9 cellular contexts compared by ENCODE assay signal in genomic region chr5:147509041-147509709, GRCh38. TPM values are rescaled to one million over a fixed set of nuclear protein-coding genes. Genes with fewer than 3 reads are reported as not detected.
DNase-seq lines count a peak whose midpoint lies in the region; ATAC-seq, FAIRE-seq and TF ChIP-seq lines count a peak whose summit lies in the region.
"Had no signal": no experiment of that assay in that cellular context is flagged by ENCODE, and none has a peak within 500 bp of the region (broad histone marks: within the 10 kb centered on the region; RNA-seq: fewer than 3 reads in every experiment).

No MANE protein-coding gene starts in this region.

- BruUV-seq in mammary epithelial cell (replicated peaks; lab: Mats Ljungman, UMichigan) = no TSS peak

- TF ChIP-seq POLR2A in right lobe of liver (IDR thresholded peaks at IDR 0.05) = no peak

- CTCF ChIA-PET in mammary epithelial cell (lab: Charles Lee; ENCODE audit: low non-redundant PET) = no interaction called here
- CTCF ChIA-PET in CD4-positive, alpha-beta memory T cell (lab: Charles Lee; ENCODE audit: partially characterized antibody) = no interaction called here

- H3K9me3 ChIP-seq in mammary epithelial cell (replicated peaks; ENCODE audit: insufficient read depth, low read length) (no peaks in the 10 kb centered on the region), right lobe of liver (no peaks in the 10 kb centered on the region)
- no peaks in the 10 kb centered on the region for H3K9me3 ChIP-seq in CD4-positive, alpha-beta memory T cell (ENCODE audit: control insufficient read depth in 1 of 2, low read length in 2 of 2)

- peak overlapping the region; percentile 16 for H3K27ac Mint-ChIP-seq in activated naive CD8-positive, alpha-beta T cell treated with anti-CD3 and anti-CD28 coated beads, Interleukin-2, amount 10 ng/mL, durations not matched to agents 7 days and 5 days
- H3K27ac Mint-ChIP-seq in activated naive CD8-positive, alpha-beta T cell treated with anti-CD3 and anti-CD28 coated beads for 36 hours = no peak overlapping the region
- H3K27ac Mint-ChIP-seq in CD4-positive, alpha-beta memory T cell = no peak overlapping the region
- H3K27ac Mint-ChIP-seq: T-helper 1 cell treated with Interleukin-12 subunit alpha and Interleukin-12 subunit beta and Interleukin-4 antibody, amounts not matched to agents 30 μg/mL and 1 μg/mL, for 36 hours had no signal

- no peaks in the 10 kb centered on the region for H3K36me3 Mint-ChIP-seq in activated naive CD8-positive, alpha-beta T cell treated with anti-CD3 and anti-CD28 coated beads, Interleukin-2, amount 10 ng/mL, durations not matched to agents 7 days and 5 days
- no peaks in the 10 kb centered on the region for H3K36me3 Mint-ChIP-seq in activated naive CD8-positive, alpha-beta T cell treated with anti-CD3 and anti-CD28 coated beads for 36 hours
- no peaks in the 10 kb centered on the region for H3K36me3 Mint-ChIP-seq in CD4-positive, alpha-beta memory T cell

- H3K4me3 ChIP-seq in mammary epithelial cell (replicated peaks in 1 of 3; ENCODE audit: insufficient read depth in 1 of 3, low read depth in 2 of 3, low read length in 3 of 3) (peak overlapping the region; percentile 57 to 77 (median 70)), right lobe of liver (peak overlapping the region; percentile 38 to 47 (median 39))
- no peak overlapping the region for H3K4me3 ChIP-seq in CD4-positive, alpha-beta memory T cell (ENCODE audit: low read length in 2 of 2)

- intact Hi-C loops in mammary epithelial cell (cut with micrococcal nuclease) = no loop called here
- intact Hi-C loops in right lobe of liver (cut with DNase I) = no loop called here
- intact Hi-C loops in CD4-positive, alpha-beta memory T cell (cut with micrococcal nuclease) = no loop called here

- H3K9ac ChIP-seq in mammary epithelial cell (ENCODE audit: insufficient read depth, low read length) = no peak overlapping the region

- ATAC-seq in activated naive CD8-positive, alpha-beta T cell treated with anti-CD3 and anti-CD28 coated beads, Interleukin-2, amount 10 ng/mL, durations not matched to agents 7 days and 5 days (ENCODE audit: low read depth) = no peak
- peak; percentile 37 to 49 (median 44) for ATAC-seq in right lobe of liver
- no peak for ATAC-seq in HG03139 (IDR thresholded peaks at IDR 0.05; ENCODE audit: unreplicated experiment)

- H3K4me2 ChIP-seq in mammary epithelial cell (ENCODE audit: insufficient read depth, low read depth, low read length) = peak overlapping the region; percentile 100

- H3K9me3 Mint-ChIP-seq in activated naive CD8-positive, alpha-beta T cell treated with anti-CD3 and anti-CD28 coated beads, Interleukin-2, amount 10 ng/mL, durations not matched to agents 7 days and 5 days = no peaks in the 10 kb centered on the region
- no peaks in the 10 kb centered on the region for H3K9me3 Mint-ChIP-seq in activated naive CD8-positive, alpha-beta T cell treated with anti-CD3 and anti-CD28 coated beads for 36 hours
- peaks cover 0 to 10% (median 4%) of the 10 kb centered on the region in 8 donors for H3K9me3 Mint-ChIP-seq in CD4-positive, alpha-beta memory T cell
- H3K9me3 Mint-ChIP-seq: T-helper 1 cell treated with Interleukin-12 subunit alpha and Interleukin-12 subunit beta and Interleukin-4 antibody, amounts not matched to agents 30 μg/mL and 1 μg/mL, for 36 hours had no signal

- H3K4me3 Mint-ChIP-seq in activated naive CD8-positive, alpha-beta T cell treated with anti-CD3 and anti-CD28 coated beads, Interleukin-2, amount 10 ng/mL, durations not matched to agents 7 days and 5 days = no peak overlapping the region
- no peak overlapping the region for H3K4me3 Mint-ChIP-seq in activated naive CD8-positive, alpha-beta T cell treated with anti-CD3 and anti-CD28 coated beads for 36 hours
- no peak overlapping the region for H3K4me3 Mint-ChIP-seq in CD4-positive, alpha-beta memory T cell

- dilution Hi-C loops in mammary epithelial cell (cut with HindIII; ENCODE audit: low sequenced_read_pairs) = no loop called here

- DNase-seq in activated naive CD8-positive, alpha-beta T cell treated with anti-CD3 and anti-CD28 coated beads, Interleukin-2, amount 10 ng/mL, durations not matched to agents 7 days and 5 days = no peak
- DNase-seq in activated naive CD8-positive, alpha-beta T cell treated with anti-CD3 and anti-CD28 coated beads for 36 hours = no peak
- DNase-seq in mammary epithelial cell = peak; percentile 19
- DNase-seq in right lobe of liver = peak; percentile 26 to 52 (median 40)
- peak; percentile 43 for DNase-seq in urothelium cell line (ENCODE audit: low spot score)
- no peak for DNase-seq in activated CD4-positive, alpha-beta T cell treated with anti-CD3 and anti-CD28 coated beads, Interleukin-2, amount 50 U/mL, for 4 hours
- no peak for DNase-seq in CD4-positive, alpha-beta memory T cell

- H4K20me1 ChIP-seq in mammary epithelial cell (ENCODE audit: insufficient read depth, low read length) = no peaks in the 10 kb centered on the region

- H3K27ac ChIP-seq in mammary epithelial cell (ENCODE audit: insufficient read depth, low read depth, low read length) = no peak overlapping the region
- H3K27ac ChIP-seq in right lobe of liver = peak overlapping the region in 1 of 3 donors; percentile 34
- no peak overlapping the region for H3K27ac ChIP-seq in CD4-positive, alpha-beta memory T cell (ENCODE audit: low read depth, low read length)

- peaks cover 17% of the 10 kb centered on the region for H3K4me1 ChIP-seq in mammary epithelial cell (ENCODE audit: insufficient read depth, low read length)
- H3K4me1 ChIP-seq in right lobe of liver = peaks cover 0 to 6% (median 0%) of the 10 kb centered on the region in 4 donors
- no peaks in the 10 kb centered on the region for H3K4me1 ChIP-seq in CD4-positive, alpha-beta memory T cell (ENCODE audit: insufficient read depth, low read length)

- H3K27me3 Mint-ChIP-seq in activated naive CD8-positive, alpha-beta T cell treated with anti-CD3 and anti-CD28 coated beads, Interleukin-2, amount 10 ng/mL, durations not matched to agents 7 days and 5 days = peaks cover 28% of the 10 kb centered on the region
- H3K27me3 Mint-ChIP-seq in activated naive CD8-positive, alpha-beta T cell treated with anti-CD3 and anti-CD28 coated beads for 36 hours = peaks cover 43% of the 10 kb centered on the region
- H3K27me3 Mint-ChIP-seq in CD4-positive, alpha-beta memory T cell = peaks cover 24 to 25% of the 10 kb centered on the region in 2 donors

- POLR2A ChIA-PET in activated naive CD8-positive, alpha-beta T cell treated with anti-CD3 and anti-CD28 coated beads, Interleukin-2, amount 10 ng/mL, durations not matched to agents 7 days and 5 days (lab: Charles Lee) = no interaction called here
- POLR2A ChIA-PET in CD4-positive, alpha-beta memory T cell (lab: Charles Lee; ENCODE audit: partially characterized antibody) = no interaction called here

- peaks cover 2% of the 10 kb centered on the region for H3K4me1 Mint-ChIP-seq in activated naive CD8-positive, alpha-beta T cell treated with anti-CD3 and anti-CD28 coated beads, Interleukin-2, amount 10 ng/mL, durations not matched to agents 7 days and 5 days
- H3K4me1 Mint-ChIP-seq in activated naive CD8-positive, alpha-beta T cell treated with anti-CD3 and anti-CD28 coated beads for 36 hours = peaks cover 3% of the 10 kb centered on the region
- peaks cover 0 to 10% (median 7%) of the 10 kb centered on the region in 4 donors for H3K4me1 Mint-ChIP-seq in CD4-positive, alpha-beta memory T cell

- 2% methylated on average over 21 of the region's 50 CpGs for whole genome bisulfite sequencing in mammary epithelial cell (ENCODE audit: low coverage, missing lambda C conversion rate)
- 2% methylated on average over 27 of the region's 50 CpGs for WGBS in right lobe of liver (ENCODE audit: insufficient coverage, low coverage, low lambda C conversion rate, missing lambda C conversion rate)

- peaks cover 8% of the 10 kb centered on the region for H3K79me2 ChIP-seq in mammary epithelial cell (ENCODE audit: insufficient read depth, low read length)

- H2AFZ ChIP-seq in mammary epithelial cell (ENCODE audit: low read depth, low read length) = peak overlapping the region; percentile 99

- no peaks in the 10 kb centered on the region for H3K27me3 ChIP-seq in mammary epithelial cell (ENCODE audit: insufficient read depth, low read length)
- peaks cover 0 to 8% of the 10 kb centered on the region in 2 donors for H3K27me3 ChIP-seq in right lobe of liver
- no peaks in the 10 kb centered on the region for H3K27me3 ChIP-seq in CD4-positive, alpha-beta memory T cell (ENCODE audit: insufficient read depth, low read length)

- H3K36me3 ChIP-seq in mammary epithelial cell (ENCODE audit: insufficient read depth, low read length) (no peaks in the 10 kb centered on the region), right lobe of liver (no peaks in the 10 kb centered on the region)
- no peaks in the 10 kb centered on the region for H3K36me3 ChIP-seq in CD4-positive, alpha-beta memory T cell (ENCODE audit: insufficient read depth, low read length)

- FAIRE-seq in urothelium cell line (lab: Jason Lieb, UNC) = no peak

- in situ Hi-C loops in mammary epithelial cell (cut with MboI; ENCODE audit: low sequenced_read_pairs in 2 of 2) = no loop called here

- TF ChIP-seq CTCF in mammary epithelial cell (conservative IDR thresholded peaks at IDR 0.05 in 1 of 2, IDR thresholded peaks at IDR 0.05 in 1 of 2; ENCODE audit: extremely low read depth in 1 of 2, insufficient read depth in 1 of 2, low read depth in 1 of 2, low read length in 2 of 2) = no peak
- no peak for TF ChIP-seq CTCF in right lobe of liver (IDR thresholded peaks at IDR 0.05)

RNA-seq across cellular contexts. Expression of gene DPYSL3, which starts 0.7 kb away (rescaled TPM):
- not detected for total RNA-seq in activated naive CD8-positive, alpha-beta T cell treated with anti-CD3 and anti-CD28 coated beads, Interleukin-2, amount 10 ng/mL, durations not matched to agents 7 days and 5 days
- under 1 TPM; 0.28 to 0.41 TPM for total RNA-seq in activated naive CD8-positive, alpha-beta T cell treated with anti-CD3 and anti-CD28 coated beads for 36 hours
- 1 to 10 TPM; 2.8 to 8.8 TPM for total RNA-seq in mammary epithelial cell
- polyA plus RNA-seq in mammary epithelial cell = 13.9 TPM
- polyA minus RNA-seq in mammary epithelial cell = 38.0 TPM
- 1 to 10 TPM; 1.4 to 3.8 (median 2.3) TPM for total RNA-seq in right lobe of liver
- total RNA-seq in CD4-positive, alpha-beta memory T cell = under 1 TPM; 0.06 to 0.25 TPM
- polyA plus RNA-seq in CD4-positive, alpha-beta memory T cell = not detected

Comparison
In these comparisons a context has a peak if more than half of its experiments do, and no peak if none do; other contexts are left out.
1. ATAC-seq: peak in right lobe of liver (4 of 4); none in activated naive CD8-positive, alpha-beta T cell treated with anti-CD3 and anti-CD28 coated beads, Interleukin-2, amount 10 ng/mL, durations not matched to agents 7 days and 5 days (single experiment) and HG03139 (single experiment).
2. DNase-seq: peak in mammary epithelial cell (single experiment), right lobe of liver (3 of 3) and urothelium cell line (single experiment); none in activated naive CD8-positive, alpha-beta T cell treated with anti-CD3 and anti-CD28 coated beads, Interleukin-2, amount 10 ng/mL, durations not matched to agents 7 days and 5 days (single experiment), activated naive CD8-positive, alpha-beta T cell treated with anti-CD3 and anti-CD28 coated beads for 36 hours (single experiment), activated CD4-positive, alpha-beta T cell treated with anti-CD3 and anti-CD28 coated beads, Interleukin-2, amount 50 U/mL, for 4 hours (0 of 2) and CD4-positive, alpha-beta memory T cell (0 of 5).
3. H3K4me3 ChIP-seq: peak in mammary epithelial cell (3 of 3) and right lobe of liver (3 of 3); none in CD4-positive, alpha-beta memory T cell (0 of 2).